3 cellular contexts compared by ENCODE assay signal in genomic region chrX:106769288-106769687, GRCh38. TPM values are rescaled to one million over a fixed set of nuclear protein-coding genes. Genes with fewer than 3 reads are reported as not detected.
"Had no signal": no experiment of that assay in that cellular context is flagged by ENCODE, and none has a peak within 500 bp of the region (broad histone marks: within the 10 kb centered on the region; RNA-seq: fewer than 3 reads in every experiment).

No MANE protein-coding gene starts in this region.

RNA-seq across cellular contexts. Expression of gene RNF128, which starts 42.8 kb away (rescaled TPM):
- total RNA-seq: mononuclear cell; naive thymus-derived CD4-positive, alpha-beta T cell had no signal
- polyA plus RNA-seq: immature natural killer cell; naive thymus-derived CD4-positive, alpha-beta T cell had no signal
